Comparison of ENCODE assay signal across 27 cellular contexts in the genomic region with DNA sequence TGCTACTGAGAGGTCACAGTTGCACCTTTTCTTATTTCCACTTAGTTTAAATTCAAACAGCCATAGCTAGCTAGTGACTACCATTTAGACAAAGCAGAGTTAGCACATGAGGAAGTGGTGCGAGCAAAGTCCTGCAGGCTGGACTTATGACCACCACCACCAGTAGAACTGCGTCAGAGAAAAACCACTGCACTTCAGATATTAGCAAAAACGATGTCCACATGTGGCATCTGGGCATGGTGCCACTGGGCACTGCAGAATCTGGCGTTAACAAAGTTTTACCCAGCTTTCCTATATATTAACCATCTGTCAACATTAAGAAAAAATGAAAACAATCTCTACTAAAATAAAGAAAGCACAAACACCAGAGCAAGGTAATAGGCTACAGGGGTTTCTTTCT.
DNase-seq lines count a peak whose midpoint lies in the region; ATAC-seq, FAIRE-seq and TF ChIP-seq lines count a peak whose summit lies in the region.
"Had no signal": no experiment of that assay in that cellular context is flagged by ENCODE, and none has a peak within 500 bp of the region (broad histone marks: within the 10 kb centered on the region; RNA-seq: fewer than 3 reads in every experiment).

No MANE protein-coding gene starts in this region.

- H3K36me3 Mint-ChIP-seq in osteocyte (ENCODE audit: unreplicated experiment) = peaks cover 40% of the 10 kb centered on the region
- H3K36me3 Mint-ChIP-seq in activated T-cell treated with anti-CD3 and anti-CD28 coated beads, Interleukin-2, amount 50 U/mL, for 24 hours (ENCODE audit: low read depth) = peaks cover 88% of the 10 kb centered on the region

- H3K27me3 Mint-ChIP-seq in osteocyte (ENCODE audit: unreplicated experiment) = no peaks in the 10 kb centered on the region
- no peaks in the 10 kb centered on the region for H3K27me3 Mint-ChIP-seq in activated T-cell treated with anti-CD3 and anti-CD28 coated beads, Interleukin-2, amount 50 U/mL, for 24 hours

- TF ChIP-seq CTCF in AG09319 (IDR thresholded peaks at IDR 0.05; ENCODE audit: low read depth, low read length) (no peak), fibroblast of villous mesenchyme (IDR thresholded peaks at IDR 0.05; ENCODE audit: insufficient read depth, low read depth, low read length) (no peak), osteocyte (IDR thresholded peaks at IDR 0.05) (no peak)

- DNase-seq in AG09319 (ENCODE audit: extremely low read depth, low read depth) = peak; percentile 35
- peak; percentile 13 for DNase-seq in adipocyte (ENCODE audit: low read depth)
- peak; percentile 87 for DNase-seq in fibroblast of villous mesenchyme (ENCODE audit: low read depth)
- no peak for DNase-seq in osteocyte (ENCODE audit: extremely low spot score, unreplicated experiment)
- no peak for DNase-seq in NCI-H345 (lab: John Stamatoyannopoulos, UW)
- no peak for DNase-seq in activated T-cell treated with anti-CD3 and anti-CD28 coated beads, Interleukin-2, amount 50 U/mL, for 24 hours
- no peak for DNase-seq in HTR-8/SVneo (ENCODE audit: insufficient read length, low spot score)
- DNase-seq: activated CD4-positive, alpha-beta T cell treated with anti-CD3 and anti-CD28 coated beads for 4 hours; activated CD8-positive, alpha-beta memory T cell treated with anti-CD3 and anti-CD28 coated beads for 24 hours; activated effector memory CD4-positive, alpha-beta T cell treated with Interleukin-2 at 50 U/mL for 16 hours; activated T-cell treated with anti-CD3 and anti-CD28 coated beads for 4 hours; DMS53; effector memory CD4-positive, alpha-beta T cell; H9; hippocampal formation; mammary epithelial cell; RPMI8226; stimulated activated CD4-positive, alpha-beta T cell treated with anti-CD3 and anti-CD28 coated beads, Interleukin-12 subunit alpha, Interleukin-12 subunit beta, amount 100 ng/mL, for 4 hours; stimulated activated CD4-positive, alpha-beta T cell treated with anti-CD3 and anti-CD28 coated beads, Interleukin-2, amount 100 ng/mL, for 48 hours; T-helper 9 cell; tibial artery; WERI-Rb-1 had no signal

- no peak overlapping the region for H3K9ac ChIP-seq in adipocyte (ENCODE audit: low read length)
- H3K9ac ChIP-seq: BLaER1 had no signal

- peaks cover 63% of the 10 kb centered on the region for H3K36me3 ChIP-seq in adipocyte (ENCODE audit: control insufficient read depth, insufficient read depth, low read length, severe bottlenecking)
- H3K36me3 ChIP-seq: colonic mucosa had no signal

- H3K4me3 Mint-ChIP-seq in osteocyte (ENCODE audit: unreplicated experiment) = no peak overlapping the region
- no peak overlapping the region for H3K4me3 Mint-ChIP-seq in activated T-cell treated with anti-CD3 and anti-CD28 coated beads, Interleukin-2, amount 50 U/mL, for 24 hours
- H3K4me3 Mint-ChIP-seq: H9 had no signal

- FAIRE-seq in HTR-8/SVneo (lab: Jason Lieb, UNC) = no peak

- H3K27me3 ChIP-seq in adipocyte (replicated peaks; ENCODE audit: control insufficient read depth, insufficient read depth, low read length) = no peaks in the 10 kb centered on the region
- H3K27me3 ChIP-seq: BLaER1, colonic mucosa, SJSA1, tibial artery had no signal

- no peak overlapping the region for H3K4me3 ChIP-seq in adipocyte (ENCODE audit: low read length)
- no peak overlapping the region for H3K4me3 ChIP-seq in fibroblast of villous mesenchyme (ENCODE audit: low read depth, low read length)
- H3K4me3 ChIP-seq: BLaER1, colonic mucosa, SJSA1, tibial artery had no signal

- H3K9me3 ChIP-seq in adipocyte (ENCODE audit: control insufficient read depth, low read length) = no peaks in the 10 kb centered on the region
- H3K9me3 ChIP-seq: BLaER1, colonic mucosa, SJSA1, tibial artery had no signal

- peaks cover 26% of the 10 kb centered on the region for H3K4me1 ChIP-seq in adipocyte (ENCODE audit: control insufficient read depth, insufficient read depth, low read length)
- H3K4me1 ChIP-seq: BLaER1, colonic mucosa, SJSA1, tibial artery had no signal

- peaks cover 47% of the 10 kb centered on the region for H3K4me1 Mint-ChIP-seq in osteocyte (ENCODE audit: unreplicated experiment)
- H3K4me1 Mint-ChIP-seq in activated T-cell treated with anti-CD3 and anti-CD28 coated beads, Interleukin-2, amount 50 U/mL, for 24 hours (ENCODE audit: low read depth) = no peaks in the 10 kb centered on the region

- ATAC-seq in HG03521 (IDR thresholded peaks at IDR 0.05; ENCODE audit: unreplicated experiment) = no peak
- ATAC-seq: activated naive CD4-positive, alpha-beta T cell treated with anti-CD3 and anti-CD28 coated beads, Interleukin-2, amount 50 U/mL, for 72 hours had no signal

- H3K27ac Mint-ChIP-seq in osteocyte (ENCODE audit: unreplicated experiment) = peak overlapping the region; percentile 72
- H3K27ac Mint-ChIP-seq in activated T-cell treated with anti-CD3 and anti-CD28 coated beads, Interleukin-2, amount 50 U/mL, for 24 hours = no peak overlapping the region
- H3K27ac Mint-ChIP-seq: activated naive CD4-positive, alpha-beta T cell treated with anti-CD3 and anti-CD28 coated beads, Interleukin-2, amount 50 U/mL, for 72 hours; H9 had no signal

- H3K9me3 Mint-ChIP-seq in osteocyte (ENCODE audit: unreplicated experiment) = no peaks in the 10 kb centered on the region
- no peaks in the 10 kb centered on the region for H3K9me3 Mint-ChIP-seq in activated T-cell treated with anti-CD3 and anti-CD28 coated beads, Interleukin-2, amount 50 U/mL, for 24 hours
- H3K9me3 Mint-ChIP-seq: activated naive CD4-positive, alpha-beta T cell treated with anti-CD3 and anti-CD28 coated beads, Interleukin-2, amount 50 U/mL, for 72 hours; H9 had no signal

Comparison
In these comparisons a context has a peak if more than half of its experiments do, and no peak if none do; other contexts are left out.
1. DNase-seq: peak in AG09319 (single experiment), adipocyte (single experiment) and fibroblast of villous mesenchyme (single experiment); none in osteocyte (single experiment), NCI-H345 (single experiment), activated T-cell treated with anti-CD3 and anti-CD28 coated beads, Interleukin-2, amount 50 U/mL, for 24 hours (single experiment) and HTR-8/SVneo (single experiment).